8 cellular contexts compared by ENCODE assay signal in the genomic region with DNA sequence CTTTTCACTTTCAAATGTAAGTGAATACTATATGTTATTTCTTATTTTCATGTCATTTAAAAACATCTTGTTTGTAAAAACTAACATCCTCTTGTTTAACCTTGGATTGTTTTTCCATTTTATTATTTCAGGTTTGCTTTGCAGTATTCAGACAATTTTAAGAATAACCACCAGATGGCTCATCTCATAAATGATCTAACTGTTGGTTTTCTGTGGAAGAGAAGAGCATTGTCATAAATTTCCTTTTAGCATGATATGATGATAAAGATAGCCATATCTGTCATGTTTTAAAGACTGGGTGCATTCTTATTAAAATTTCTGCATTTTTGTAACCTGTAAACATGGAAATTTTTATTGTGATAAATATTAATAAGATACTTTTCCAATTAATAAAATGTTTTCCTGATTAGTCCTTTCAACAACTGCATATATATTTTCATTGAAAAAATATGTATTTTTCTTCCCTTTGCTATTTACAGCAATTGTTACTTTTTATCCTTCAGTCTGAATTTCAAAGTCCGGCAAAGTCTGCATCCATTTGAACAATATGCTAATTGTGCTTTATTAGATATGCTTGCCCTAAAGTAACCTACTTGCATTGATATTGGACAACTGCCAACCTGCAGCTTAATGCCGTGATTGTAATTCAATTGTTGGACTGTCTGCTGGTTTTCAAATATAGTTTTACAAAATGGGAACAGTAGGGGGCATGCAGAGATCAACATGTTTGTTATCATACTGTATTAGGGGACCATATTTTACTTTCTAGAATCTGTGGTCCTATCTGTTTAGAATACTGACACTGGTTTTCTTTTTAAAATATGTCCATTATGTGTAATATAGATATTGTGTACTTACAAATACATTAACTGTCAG.
DNase-seq lines count a peak whose midpoint lies in the region; ATAC-seq and TF ChIP-seq lines count a peak whose summit lies in the region.

No MANE protein-coding gene starts in this region.

- no peaks in the 10 kb centered on the region for H3K27me3 ChIP-seq in liver (ENCODE audit: control insufficient read depth in 4 of 4, insufficient read depth in 4 of 4, low read length in 3 of 4)

- no peaks in the 10 kb centered on the region for H3K9me3 ChIP-seq in liver (ENCODE audit: control insufficient read depth in 4 of 4, low read length in 3 of 4)

- H3K4me1 Mint-ChIP-seq in activated T-helper 17 cell treated with anti-CD3 and anti-CD28 coated beads, Interleukin-2, amount 50 U/mL, for 72 hours = no peaks in the 10 kb centered on the region

- H3K27me3 Mint-ChIP-seq in activated T-helper 17 cell treated with anti-CD3 and anti-CD28 coated beads, Interleukin-2, amount 50 U/mL, for 72 hours = no peaks in the 10 kb centered on the region

- no peak overlapping the region for H3K27ac ChIP-seq in liver (ENCODE audit: low read depth in 1 of 2, low read length in 2 of 2)

- no peaks in the 10 kb centered on the region for H3K36me3 Mint-ChIP-seq in activated T-helper 17 cell treated with anti-CD3 and anti-CD28 coated beads, Interleukin-2, amount 50 U/mL, for 72 hours (ENCODE audit: low read depth)

- TF ChIP-seq RAD21 in liver (IDR thresholded peaks at IDR 0.05) = peak; percentile 67 to 76

- 18% methylated on average over 2 of the region's 2 CpGs for WGBS in liver

- H3K4me3 Mint-ChIP-seq in activated T-helper 17 cell treated with anti-CD3 and anti-CD28 coated beads, Interleukin-2, amount 50 U/mL, for 72 hours = no peak overlapping the region

- no peak overlapping the region for H3K27ac Mint-ChIP-seq in activated T-helper 17 cell treated with anti-CD3 and anti-CD28 coated beads, Interleukin-2, amount 50 U/mL, for 72 hours

- ATAC-seq in GM21723 (IDR thresholded peaks at IDR 0.05; ENCODE audit: unreplicated experiment) = no peak
- no peak for ATAC-seq in activated T-helper 17 cell treated with anti-CD3 and anti-CD28 coated beads, Interleukin-2, amount 50 U/mL, for 72 hours (replicated peaks)

- no peak overlapping the region for H3K9ac ChIP-seq in liver (ENCODE audit: low read depth in 1 of 2, low read length in 2 of 2)

- DNase-seq in GM04504 (ENCODE audit: low read depth) (peak; percentile 10), NCI-H1930 (lab: John Stamatoyannopoulos, UW) (peak; percentile 65 to 81), amniotic stem cell (lab: John Stamatoyannopoulos, UW) (peak; percentile 35), activated gamma-delta T cell treated with Interleukin-2 at 50 U/mL for 16 hours (no peak)
- no peak for DNase-seq in activated CD4-positive, CD25-positive, alpha-beta regulatory T cell treated with anti-CD3 and anti-CD28 coated beads, Interleukin-2, amount 50 U/mL, for 72 hours

- H3K4me3 ChIP-seq in liver (ENCODE audit: low read depth in 1 of 3, low read length in 3 of 3) = no peak overlapping the region

- TF ChIP-seq CTCF in liver (IDR thresholded peaks at IDR 0.05; ENCODE audit: low read depth, low read length, missing input control) = peak; percentile 44

- peaks cover 0 to 8% (median under 1%) of the 10 kb centered on the region in 4 donors for H3K4me1 ChIP-seq in liver (ENCODE audit: control insufficient read depth in 4 of 4, insufficient read depth in 4 of 4, low read length in 3 of 4)

- peaks cover 3% of the 10 kb centered on the region for H3K9me3 Mint-ChIP-seq in activated T-helper 17 cell treated with anti-CD3 and anti-CD28 coated beads, Interleukin-2, amount 50 U/mL, for 72 hours

- H3K36me3 ChIP-seq in liver (ENCODE audit: control insufficient read depth in 4 of 4, insufficient read depth in 3 of 4, low read depth in 1 of 4, low read length in 3 of 4) = no peaks in the 10 kb centered on the region

TF ChIP-seq in liver, 16 proteins besides CTCF, POLR2A, EP300 and RAD21:
- no peak for TF ChIP-seq TAF1 (conservative IDR thresholded peaks at IDR 0.05)
- TF ChIP-seq EGR1 (IDR thresholded peaks at IDR 0.05; ENCODE audit: low read depth in 2 of 2) = no peak
- no peak for TF ChIP-seq SP1 (IDR thresholded peaks at IDR 0.05)
- no peak for TF ChIP-seq FOXA1 (IDR thresholded peaks at IDR 0.05)
- TF ChIP-seq, protein P1, sequence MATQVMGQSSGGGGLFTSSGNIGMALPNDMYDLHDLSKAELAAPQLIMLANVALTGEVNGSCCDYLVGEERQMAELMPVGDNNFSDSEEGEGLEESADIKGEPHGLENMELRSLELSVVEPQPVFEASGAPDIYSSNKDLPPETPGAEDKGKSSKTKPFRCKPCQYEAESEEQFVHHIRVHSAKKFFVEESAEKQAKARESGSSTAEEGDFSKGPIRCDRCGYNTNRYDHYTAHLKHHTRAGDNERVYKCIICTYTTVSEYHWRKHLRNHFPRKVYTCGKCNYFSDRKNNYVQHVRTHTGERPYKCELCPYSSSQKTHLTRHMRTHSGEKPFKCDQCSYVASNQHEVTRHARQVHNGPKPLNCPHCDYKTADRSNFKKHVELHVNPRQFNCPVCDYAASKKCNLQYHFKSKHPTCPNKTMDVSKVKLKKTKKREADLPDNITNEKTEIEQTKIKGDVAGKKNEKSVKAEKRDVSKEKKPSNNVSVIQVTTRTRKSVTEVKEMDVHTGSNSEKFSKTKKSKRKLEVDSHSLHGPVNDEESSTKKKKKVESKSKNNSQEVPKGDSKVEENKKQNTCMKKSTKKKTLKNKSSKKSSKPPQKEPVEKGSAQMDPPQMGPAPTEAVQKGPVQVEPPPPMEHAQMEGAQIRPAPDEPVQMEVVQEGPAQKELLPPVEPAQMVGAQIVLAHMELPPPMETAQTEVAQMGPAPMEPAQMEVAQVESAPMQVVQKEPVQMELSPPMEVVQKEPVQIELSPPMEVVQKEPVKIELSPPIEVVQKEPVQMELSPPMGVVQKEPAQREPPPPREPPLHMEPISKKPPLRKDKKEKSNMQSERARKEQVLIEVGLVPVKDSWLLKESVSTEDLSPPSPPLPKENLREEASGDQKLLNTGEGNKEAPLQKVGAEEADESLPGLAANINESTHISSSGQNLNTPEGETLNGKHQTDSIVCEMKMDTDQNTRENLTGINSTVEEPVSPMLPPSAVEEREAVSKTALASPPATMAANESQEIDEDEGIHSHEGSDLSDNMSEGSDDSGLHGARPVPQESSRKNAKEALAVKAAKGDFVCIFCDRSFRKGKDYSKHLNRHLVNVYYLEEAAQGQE (IDR thresholded peaks at IDR 0.05) = no peak
- no peak for TF ChIP-seq FOXA2 (IDR thresholded peaks at IDR 0.05)
- no peak for TF ChIP-seq RXRA (IDR thresholded peaks at IDR 0.05)
- no peak for TF ChIP-seq NR2F2 (IDR thresholded peaks at IDR 0.05)
- TF ChIP-seq ZBTB33 (IDR thresholded peaks at IDR 0.05) = no peak
- no peak for TF ChIP-seq MAX (IDR thresholded peaks at IDR 0.05)
- TF ChIP-seq JUND (IDR thresholded peaks at IDR 0.05) = no peak
- no peak for TF ChIP-seq GABPA (IDR thresholded peaks at IDR 0.05 in 1 of 2, conservative IDR thresholded peaks at IDR 0.05 in 1 of 2)
- TF ChIP-seq HNF4G (IDR thresholded peaks at IDR 0.05) = no peak
TF ChIP-seq in liver: peak in this region for 0.

Comparison
In these comparisons a context has a peak if more than half of its experiments do, and no peak if none do; other contexts are left out.
1. DNase-seq: peak in GM04504 (single experiment), NCI-H1930 (2 of 2) and amniotic stem cell (single experiment); none in activated CD4-positive, CD25-positive, alpha-beta regulatory T cell treated with anti-CD3 and anti-CD28 coated beads, Interleukin-2, amount 50 U/mL, for 72 hours (single experiment) and activated gamma-delta T cell treated with Interleukin-2 at 50 U/mL for 16 hours (single experiment).